In genomic region chr5:140107312-140108092, GRCh38 we compare ENCODE assay signal across 7 cellular contexts. TPM values are rescaled to one million over a fixed set of nuclear protein-coding genes. Genes with fewer than 3 reads are reported as not detected.
DNase-seq lines count a peak whose midpoint lies in the region; ATAC-seq, FAIRE-seq and TF ChIP-seq lines count a peak whose summit lies in the region.

No MANE protein-coding gene starts in this region.

- peak overlapping the region; percentile 95 for H3K27ac Mint-ChIP-seq in T-helper 2 cell treated with Interferon-gamma antibody and Interleukin-4, amounts not matched to agents 5 μg/mL and 100 μg/mL, for 36 hours
- peak overlapping the region; percentile 96 for H3K27ac Mint-ChIP-seq in astrocyte (ENCODE audit: unreplicated experiment)

- peak overlapping the region; percentile 63 for H3K27ac ChIP-seq in astrocyte (ENCODE audit: low read depth, low read length)

- peaks cover 25% of the 10 kb centered on the region for H3K4me1 ChIP-seq in astrocyte (ENCODE audit: insufficient read depth, low read length)

- H2AFZ ChIP-seq in astrocyte (ENCODE audit: low read depth, low read length), result peak overlapping the region; percentile 90

- no peaks in the 10 kb centered on the region for H3K9me3 ChIP-seq in astrocyte (ENCODE audit: insufficient read depth, low read depth, low read length)

- DNase-seq in NCI-H1694 (lab: John Stamatoyannopoulos, UW) (peak; percentile 54), astrocyte (ENCODE audit: low read depth) (peak; percentile 84), hepatic stellate cell (ENCODE audit: low spot score) (peak; percentile 92), retina (peak; percentile 98)
- peak; percentile 90 for DNase-seq in T-helper 2 cell treated with Interferon-gamma antibody and Interleukin-4, amounts not matched to agents 5 μg/mL and 100 μg/mL, for 36 hours (ENCODE audit: low spot score)

- H3K9ac ChIP-seq in astrocyte (ENCODE audit: low read length), result peak overlapping the region; percentile 83

- peak overlapping the region; percentile 91 for H3K4me2 ChIP-seq in astrocyte (ENCODE audit: low read length)

- H3K4me3 ChIP-seq in astrocyte (ENCODE audit: insufficient read depth, low read depth, low read length), result peak overlapping the region; percentile 61

- peaks cover 37% of the 10 kb centered on the region for H3K4me1 Mint-ChIP-seq in T-helper 2 cell treated with Interferon-gamma antibody and Interleukin-4, amounts not matched to agents 5 μg/mL and 100 μg/mL, for 36 hours (ENCODE audit: low read depth)
- peaks cover 20% of the 10 kb centered on the region for H3K4me1 Mint-ChIP-seq in astrocyte (ENCODE audit: low read depth, unreplicated experiment)

- FAIRE-seq in astrocyte (lab: Jason Lieb, UNC), result no peak

- peak; percentile 92 for ATAC-seq in GM18498 (IDR thresholded peaks at IDR 0.05; ENCODE audit: unreplicated experiment)
- ATAC-seq in HG02870 (IDR thresholded peaks at IDR 0.05; ENCODE audit: unreplicated experiment), result peak; percentile 84

- peaks cover 31% of the 10 kb centered on the region for H3K79me2 ChIP-seq in astrocyte (ENCODE audit: insufficient read depth, low read length)

- peaks cover 43% of the 10 kb centered on the region for H4K20me1 ChIP-seq in astrocyte (ENCODE audit: insufficient read depth, low read length)

- no peaks in the 10 kb centered on the region for H3K36me3 ChIP-seq in astrocyte (ENCODE audit: insufficient read depth, low read length)

- H3K36me3 Mint-ChIP-seq in T-helper 2 cell treated with Interferon-gamma antibody and Interleukin-4, amounts not matched to agents 5 μg/mL and 100 μg/mL, for 36 hours (ENCODE audit: low read depth), result peaks cover 6% of the 10 kb centered on the region
- no peaks in the 10 kb centered on the region for H3K36me3 Mint-ChIP-seq in astrocyte (ENCODE audit: low read depth, unreplicated experiment)

- H3K9me3 Mint-ChIP-seq in T-helper 2 cell treated with Interferon-gamma antibody and Interleukin-4, amounts not matched to agents 5 μg/mL and 100 μg/mL, for 36 hours, result no peaks in the 10 kb centered on the region
- no peaks in the 10 kb centered on the region for H3K9me3 Mint-ChIP-seq in astrocyte (ENCODE audit: unreplicated experiment)

- peaks cover 60% of the 10 kb centered on the region for H3K27me3 ChIP-seq in astrocyte (ENCODE audit: insufficient read depth, low read length)

- TF ChIP-seq CTCF in astrocyte (IDR thresholded peaks at IDR 0.05; ENCODE audit: insufficient read depth, low read depth, low read length), result no peak

- peaks cover 77% of the 10 kb centered on the region for H3K27me3 Mint-ChIP-seq in T-helper 2 cell treated with Interferon-gamma antibody and Interleukin-4, amounts not matched to agents 5 μg/mL and 100 μg/mL, for 36 hours (ENCODE audit: low read depth)
- peaks cover 59% of the 10 kb centered on the region for H3K27me3 Mint-ChIP-seq in astrocyte (ENCODE audit: low read depth, unreplicated experiment)

- H3K4me3 Mint-ChIP-seq in T-helper 2 cell treated with Interferon-gamma antibody and Interleukin-4, amounts not matched to agents 5 μg/mL and 100 μg/mL, for 36 hours, result peak overlapping the region; percentile 100
- peak overlapping the region; percentile 95 for H3K4me3 Mint-ChIP-seq in astrocyte (ENCODE audit: unreplicated experiment)

RNA-seq across cellular contexts. Expression of gene PURA, which starts 6.4 kb away (rescaled TPM):
- 9.1 and 9.2 TPM in 2 replicates for total RNA-seq in astrocyte

RNA-seq across cellular contexts. Expression of gene IGIP, which starts 18.2 kb away (rescaled TPM):
- 2.4 and 2.6 TPM in 2 replicates for total RNA-seq in astrocyte

Comparison
In these comparisons a context has a peak if more than half of its experiments do, and no peak if none do; other contexts are left out.
1. Peak in every context shown above with its lines: DNase-seq, ATAC-seq, H3K4me3 ChIP-seq and H3K27ac ChIP-seq.